In the genomic region with DNA sequence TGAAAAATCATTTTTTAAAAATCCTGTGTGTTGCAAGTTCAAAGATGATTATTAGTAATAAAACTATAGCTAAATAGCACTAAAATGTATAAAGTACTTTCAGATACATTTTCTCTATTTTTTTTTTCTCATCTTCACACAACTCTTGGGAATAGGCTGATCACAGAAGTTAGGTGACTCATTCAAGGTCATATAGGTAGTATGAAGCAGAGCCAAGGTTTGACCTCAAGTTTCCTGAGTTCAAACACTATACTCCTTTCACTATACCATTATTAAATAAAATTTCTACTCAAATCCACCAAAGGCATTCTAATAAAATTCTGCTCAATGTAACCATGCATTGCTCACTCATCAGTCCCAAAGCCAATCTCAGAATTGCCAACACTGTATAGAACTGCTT, we compare ENCODE assay signal across 8 cellular contexts.
"Had no signal": no experiment of that assay in that cellular context is flagged by ENCODE, and none has a peak within 500 bp of the region (broad histone marks: within the 10 kb centered on the region; RNA-seq: fewer than 3 reads in every experiment).

No MANE protein-coding gene starts in this region.

- ATAC-seq: GM23338, HepG2 had no signal

- DNase-seq: H9, HCEC 1CT, HFFc6, KBM-7 had no signal

- FAIRE-seq: H1, HepG2 had no signal

- H3K4me3 ChIP-seq: GM23338 had no signal

- H3K4me2 ChIP-seq: GM23338 had no signal

- H3K4me1 Mint-ChIP-seq: GM23338, H9, IgD-negative memory B cell had no signal

- H3K4me3 Mint-ChIP-seq: GM23338, H9, HFFc6, IgD-negative memory B cell had no signal

- H3K9me3 Mint-ChIP-seq: GM23338, H9, HFFc6 had no signal

- H3K27ac Mint-ChIP-seq: GM23338, H9, HFFc6, IgD-negative memory B cell had no signal

- H2AFZ ChIP-seq: GM23338 had no signal

- H3K36me3 Mint-ChIP-seq: IgD-negative memory B cell had no signal
